ENCODE assay signal across 1 cellular context in genomic region chr3:4744405-4745239, GRCh38.
TF ChIP-seq lines count a peak whose summit lies in the region.

No MANE protein-coding gene starts in this region.

TF ChIP-seq in HEK293, 187 proteins besides CTCF, POLR2A, EP300 and RAD21 (continued from another document and continues in another):
- TF ChIP-seq ZNF518A (tag by site-specific recombination; conservative IDR thresholded peaks at IDR 0.05; ENCODE audit: low read depth) (no peak), ZNF184 (tag by site-specific recombination; IDR thresholded peaks at IDR 0.05) (no peak), ZNF18 (tag by site-specific recombination; IDR thresholded peaks at IDR 0.05) (no peak), PRDM2 (tag by site-specific recombination; IDR thresholded peaks at IDR 0.05; ENCODE audit: borderline replicate concordance) (no peak), TRIM28 (IDR thresholded peaks at IDR 0.05; ENCODE audit: borderline replicate concordance, low read length) (peak; percentile 73; the same call in 1 of the 2 replicates), ZNF776 (tag by site-specific recombination; IDR thresholded peaks at IDR 0.05; ENCODE audit: borderline replicate concordance) (no peak), ZNF654 (tag by site-specific recombination; IDR thresholded peaks at IDR 0.05; ENCODE audit: low read depth) (no peak), ZNF174 (tag by site-specific recombination; IDR thresholded peaks at IDR 0.05) (no peak), ZNF404 (tag by site-specific recombination; IDR thresholded peaks at IDR 0.05) (no peak), ZNF610 (tag by site-specific recombination; IDR thresholded peaks at IDR 0.05; ENCODE audit: borderline replicate concordance) (no peak), ZNF138 (tag by site-specific recombination; IDR thresholded peaks at IDR 0.05; ENCODE audit: borderline replicate concordance) (no peak), ZNF16 (tag by site-specific recombination; IDR thresholded peaks at IDR 0.05; ENCODE audit: low read depth) (no peak), INSM2 (tag by site-specific recombination; IDR thresholded peaks at IDR 0.05) (no peak), BCL6B (tag by site-specific recombination; IDR thresholded peaks at IDR 0.05) (no peak), ZNF777 (tag by site-specific recombination; IDR thresholded peaks at IDR 0.05; ENCODE audit: borderline replicate concordance) (no peak), ZNF549 (tag by site-specific recombination; IDR thresholded peaks at IDR 0.05) (no peak), MZF1 (tag by site-specific recombination; IDR thresholded peaks at IDR 0.05; ENCODE audit: borderline replicate concordance) (no peak), ZNF221 (tag by site-specific recombination; IDR thresholded peaks at IDR 0.05; ENCODE audit: borderline replicate concordance) (no peak), ZNF701 (tag by site-specific recombination; IDR thresholded peaks at IDR 0.05) (no peak), ZSCAN30 (tag by site-specific recombination; IDR thresholded peaks at IDR 0.05) (0 out of 2 replicates have a peak, but pooled peaks have one; percentile 38), ZNF488 (tag by site-specific recombination; IDR thresholded peaks at IDR 0.05) (no peak), ZNF366 (tag by site-specific recombination; conservative IDR thresholded peaks at IDR 0.05) (peak; percentile 95), ZNF561 (tag by site-specific recombination; IDR thresholded peaks at IDR 0.05; ENCODE audit: borderline replicate concordance) (no peak), ZNF140 (tag by site-specific recombination; IDR thresholded peaks at IDR 0.05) (no peak), ZNF24 (tag by site-specific recombination; IDR thresholded peaks at IDR 0.05) (no peak), ZNF692 (tag by site-specific recombination; IDR thresholded peaks at IDR 0.05) (no peak), EGR2 (tag by site-specific recombination; IDR thresholded peaks at IDR 0.05; ENCODE audit: low read depth) (no peak), ZXDB (tag by site-specific recombination; IDR thresholded peaks at IDR 0.05) (peak; percentile 61; the same call in 1 of the 2 replicates), ZNF501 (tag by site-specific recombination; IDR thresholded peaks at IDR 0.05) (no peak), OVOL3 (tag by site-specific recombination; IDR thresholded peaks at IDR 0.05) (no peak), ZNF354C (tag by site-specific recombination; IDR thresholded peaks at IDR 0.05; ENCODE audit: borderline replicate concordance, low read depth) (no peak), ZNF843 (tag by site-specific recombination; IDR thresholded peaks at IDR 0.05) (peak; percentile 59; the same call in 1 of the 2 replicates), ZNF280D (tag by site-specific recombination; IDR thresholded peaks at IDR 0.05) (no peak), ATF2 (tag by site-specific recombination; IDR thresholded peaks at IDR 0.05; ENCODE audit: low read depth) (no peak)
